24 cellular contexts compared by ENCODE assay signal in the genomic region with DNA sequence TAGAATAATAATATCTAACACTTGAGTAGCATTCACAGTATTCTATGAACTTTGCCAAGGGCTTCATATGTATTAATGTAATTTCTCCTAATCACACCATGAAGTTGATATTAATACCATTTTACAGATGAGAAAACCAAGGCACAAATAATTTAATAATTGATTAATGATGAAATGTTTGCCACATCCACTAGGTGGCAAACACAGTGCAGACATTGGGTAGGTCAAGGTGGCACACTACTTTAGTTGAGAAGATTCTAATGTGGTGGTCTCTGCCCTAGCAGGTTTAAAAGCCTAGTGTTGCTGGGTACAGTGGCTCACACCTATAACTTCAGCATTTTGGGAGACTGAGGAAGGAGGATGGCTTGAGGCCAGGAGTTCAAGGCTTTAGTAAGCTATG.
DNase-seq lines count a peak whose midpoint lies in the region; ATAC-seq, FAIRE-seq and TF ChIP-seq lines count a peak whose summit lies in the region.
"Had no signal": no experiment of that assay in that cellular context is flagged by ENCODE, and none has a peak within 500 bp of the region (broad histone marks: within the 10 kb centered on the region; RNA-seq: fewer than 3 reads in every experiment).

No MANE protein-coding gene starts in this region.

- H3K27ac ChIP-seq in DND-41 (ENCODE audit: low read length) (no peak overlapping the region), HCT116 (ENCODE audit: low read depth, low read length) (no peak overlapping the region), kidney (ENCODE audit: low read depth in 2 of 2, low read length in 2 of 2) (no peak overlapping the region)
- H3K27ac ChIP-seq: adrenal gland, RWPE1, skin epidermis had no signal

- H3K4me3 ChIP-seq in DND-41 (ENCODE audit: low read depth in 1 of 2, low read length in 2 of 2) (no peak overlapping the region), HCT116 (replicated peaks in 1 of 2; ENCODE audit: low read depth in 1 of 2, low read length in 2 of 2) (no peak overlapping the region), astrocyte of the spinal cord (ENCODE audit: low read depth, low read length) (no peak overlapping the region), kidney (ENCODE audit: low read length in 2 of 2) (no peak overlapping the region)
- H3K4me3 ChIP-seq: adrenal gland, skin epidermis had no signal

- BruUV-seq in HCT116 (replicated peaks; lab: Mats Ljungman, UMichigan) = no TSS peak

- intact Hi-C loops in HCT116 (cut with micrococcal nuclease) (no loop called here), kidney (cut with DNase I) (no loop called here)

- ATAC-seq in DND-41 (ENCODE audit: insufficient read depth, low read depth) (no peak), HCT116 (no peak)
- ATAC-seq: natural killer cell had no signal

- RAD21 ChIA-PET in HCT116 (lab: Charles Lee; ENCODE audit: low non-redundant PET in 1 of 2, low total read pairs in 2 of 2, uncharacterized antibody in 2 of 2, unreplicated experiment in 2 of 2) = no interaction called here

- TF ChIP-seq CTCF in DND-41 (IDR thresholded peaks at IDR 0.05; ENCODE audit: borderline replicate concordance, extremely low read depth, low read length, poor library complexity, severe bottlenecking) (peak; percentile 24), HCT116 (IDR thresholded peaks at IDR 0.05 in 2 of 3, conservative IDR thresholded peaks at IDR 0.05 in 1 of 3; ENCODE audit: borderline replicate concordance in 1 of 3, insufficient read depth in 1 of 3, low read depth in 2 of 3, low read length in 2 of 3) (peak in 1 of 3 experiments; percentile 22; a peak in 1 of 6 replicates), astrocyte of the spinal cord (IDR thresholded peaks at IDR 0.05; ENCODE audit: low read depth, low read length) (peak; percentile 23), kidney (IDR thresholded peaks at IDR 0.05; ENCODE audit: borderline replicate concordance, extremely low read depth, insufficient read depth) (no peak)

- no peak for FAIRE-seq in kidney (lab: Jason Lieb, UNC)
- FAIRE-seq: G401.6 had no signal

- TF ChIP-seq POLR2A in HCT116 (IDR thresholded peaks at IDR 0.05; ENCODE audit: borderline replicate concordance, extremely low read depth, insufficient read depth, insufficient read length) = no peak

- no peaks in the 10 kb centered on the region for H3K9me2 ChIP-seq in HCT116 (ENCODE audit: insufficient read depth)

- H3K79me2 ChIP-seq in DND-41 (ENCODE audit: insufficient read depth, low read length) (no peaks in the 10 kb centered on the region), HCT116 (ENCODE audit: insufficient read depth, low read length) (no peaks in the 10 kb centered on the region)

- no peaks in the 10 kb centered on the region for H3K27me3 ChIP-seq in DND-41 (ENCODE audit: insufficient read depth, low read length, poor library complexity)
- no peaks in the 10 kb centered on the region for H3K27me3 ChIP-seq in HCT116 (ENCODE audit: insufficient read depth, low read length)
- H3K27me3 ChIP-seq: adrenal gland had no signal

- in situ Hi-C loops in astrocyte of the spinal cord (cut with HindIII; ENCODE audit: low sequenced_read_pairs) = no loop called here

- no peak for DNase-seq in DND-41
- no peak for DNase-seq in HCT116 (ENCODE audit: low read depth, low spot score)
- DNase-seq in astrocyte of the spinal cord (ENCODE audit: low read depth, low spot score) = no peak
- DNase-seq in iPS-NIHi7 (ENCODE audit: extremely low spot score) = peak; percentile 15
- no peak for DNase-seq in stimulated activated naive CD4-positive, alpha-beta T cell (lab: John Stamatoyannopoulos, UW)
- no peak for DNase-seq in HEK293T (ENCODE audit: extremely low spot score)
- no peak for DNase-seq in kidney
- DNase-seq: activated CD4-positive, alpha-beta T cell treated with anti-CD3 and anti-CD28 coated beads, Interleukin-2, amount 10 ng/mL, durations not matched to agents 24 days and 14 days; activated CD8-positive, alpha-beta memory T cell treated with anti-CD3 and anti-CD28 coated beads, Interleukin-2, amount 50 U/mL, for 48 hours; activated effector memory CD4-positive, alpha-beta T cell treated with anti-CD3 and anti-CD28 coated beads, Interleukin-2, amount 50 U/mL, for 16 hours; adrenal gland; AML-193; Calu3; effector memory CD4-positive, alpha-beta T cell; hippocampal formation; IMR-90; mesenchymal stem cell; natural killer cell; NCI-H1048; NCI-H774; stimulated activated CD4-positive, alpha-beta T cell treated with anti-CD3 and anti-CD28 coated beads, Interleukin-4, amount 100 ng/mL, for 1 hour had no signal

- no peak overlapping the region for H3K4me2 ChIP-seq in DND-41 (ENCODE audit: insufficient read depth, low read length)
- H3K4me2 ChIP-seq in HCT116 (ENCODE audit: low read length) = no peak overlapping the region

- peak; percentile 6; the same call in 1 of the 2 replicates for TF ChIP-seq RAD21 in HCT116 (IDR thresholded peaks at IDR 0.05; ENCODE audit: low read depth)

- POLR2A ChIA-PET in HCT116 (lab: Charles Lee) = no interaction called here
- POLR2A ChIA-PET in HEK293T (lab: Yijun Ruan, JAX) = no interaction called here

- H3K36me3 ChIP-seq in DND-41 (ENCODE audit: insufficient read depth, low read length) = no peaks in the 10 kb centered on the region
- H3K36me3 ChIP-seq in HCT116 (ENCODE audit: control insufficient read depth in 1 of 2, insufficient read depth in 2 of 2, low read length in 2 of 2) = no peaks in the 10 kb centered on the region
- no peaks in the 10 kb centered on the region for H3K36me3 ChIP-seq in kidney (ENCODE audit: control insufficient read depth in 1 of 2, insufficient read depth in 2 of 2, low read length in 2 of 2)
- H3K36me3 ChIP-seq: adrenal gland had no signal

- H2AFZ ChIP-seq in DND-41 (ENCODE audit: low read depth, low read length) (no peak overlapping the region), HCT116 (ENCODE audit: low read depth, low read length, poor library complexity, severe bottlenecking) (no peak overlapping the region)

- no peaks in the 10 kb centered on the region for H3K9me3 ChIP-seq in DND-41 (ENCODE audit: insufficient read depth, low read length, severe bottlenecking)
- no peaks in the 10 kb centered on the region for H3K9me3 ChIP-seq in HCT116 (ENCODE audit: control insufficient read depth in 1 of 2, insufficient read depth in 1 of 2, low read depth in 1 of 2, low read length in 2 of 2)
- peaks cover 0 to under 1% of the 10 kb centered on the region in 2 donors for H3K9me3 ChIP-seq in kidney (ENCODE audit: control insufficient read depth in 1 of 2, low read length in 2 of 2)
- H3K9me3 ChIP-seq: adrenal gland had no signal

- no peaks in the 10 kb centered on the region for H4K20me1 ChIP-seq in DND-41 (ENCODE audit: insufficient read depth, low read length)
- H4K20me1 ChIP-seq in HCT116 (ENCODE audit: insufficient read depth) = no peaks in the 10 kb centered on the region

- CTCF ChIA-PET in HCT116 (lab: Charles Lee) (no interaction called here), HEK293T (lab: Yijun Ruan, JAX) (no interaction called here)

- no peaks in the 10 kb centered on the region for H3K4me1 ChIP-seq in DND-41 (ENCODE audit: insufficient read depth, low read length)
- H3K4me1 ChIP-seq in HCT116 (ENCODE audit: control insufficient read depth in 1 of 2, insufficient read depth in 2 of 2, low read length in 2 of 2) = no peaks in the 10 kb centered on the region
- no peaks in the 10 kb centered on the region for H3K4me1 ChIP-seq in kidney (ENCODE audit: control insufficient read depth in 1 of 2, insufficient read depth in 1 of 2, low read depth in 1 of 2, low read length in 2 of 2)
- H3K4me1 ChIP-seq: adrenal gland had no signal

- H3K9ac ChIP-seq in DND-41 (ENCODE audit: low read depth, low read length) (no peak overlapping the region), HCT116 (ENCODE audit: low read length) (no peak overlapping the region), kidney (ENCODE audit: low read length in 2 of 2) (no peak overlapping the region)

TF ChIP-seq in HCT116, 20 proteins besides CTCF, POLR2A, EP300 and RAD21:
- TF ChIP-seq SP1 (IDR thresholded peaks at IDR 0.05; ENCODE audit: low read depth) (no peak), SRF (IDR thresholded peaks at IDR 0.05; ENCODE audit: low read depth) (no peak), ZFX (IDR thresholded peaks at IDR 0.05) (no peak), EGR1 (IDR thresholded peaks at IDR 0.05; ENCODE audit: low read depth) (no peak), FOSL1 (IDR thresholded peaks at IDR 0.05; ENCODE audit: low read depth) (no peak), EZH2phosphoT487 (IDR thresholded peaks at IDR 0.05; ENCODE audit: borderline replicate concordance) (no peak), YY1 (IDR thresholded peaks at IDR 0.05; ENCODE audit: extremely low read depth, insufficient replicate concordance, low read depth, low read length) (no peak)

TF ChIP-seq in HEK293T, 16 proteins besides CTCF, POLR2A, EP300 and RAD21:
- TF ChIP-seq CTBP1 (IDR thresholded peaks at IDR 0.05; ENCODE audit: borderline replicate concordance) = no peak
- TF ChIP-seq BHLHE40 (IDR thresholded peaks at IDR 0.05; ENCODE audit: borderline replicate concordance) = no peak
- no peak for TF ChIP-seq SUZ12 (IDR thresholded peaks at IDR 0.05)
- no peak for TF ChIP-seq TARDBP (IDR thresholded peaks at IDR 0.05)
- TF ChIP-seq, protein P1, sequence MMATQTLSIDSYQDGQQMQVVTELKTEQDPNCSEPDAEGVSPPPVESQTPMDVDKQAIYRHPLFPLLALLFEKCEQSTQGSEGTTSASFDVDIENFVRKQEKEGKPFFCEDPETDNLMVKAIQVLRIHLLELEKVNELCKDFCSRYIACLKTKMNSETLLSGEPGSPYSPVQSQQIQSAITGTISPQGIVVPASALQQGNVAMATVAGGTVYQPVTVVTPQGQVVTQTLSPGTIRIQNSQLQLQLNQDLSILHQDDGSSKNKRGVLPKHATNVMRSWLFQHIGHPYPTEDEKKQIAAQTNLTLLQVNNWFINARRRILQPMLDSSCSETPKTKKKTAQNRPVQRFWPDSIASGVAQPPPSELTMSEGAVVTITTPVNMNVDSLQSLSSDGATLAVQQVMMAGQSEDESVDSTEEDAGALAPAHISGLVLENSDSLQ (IDR thresholded peaks at IDR 0.05) = no peak
- TF ChIP-seq ELF4 (IDR thresholded peaks at IDR 0.05) = no peak
- TF ChIP-seq SP1 (IDR thresholded peaks at IDR 0.05) = no peak
- no peak for TF ChIP-seq NFRKB (IDR thresholded peaks at IDR 0.05)
- no peak for TF ChIP-seq FOXA1 (IDR thresholded peaks at IDR 0.05)
